Comparison of ENCODE assay signal across 8 cellular contexts in genomic region chr9:34701023-34701768, GRCh38. TPM values are rescaled to one million over a fixed set of nuclear protein-coding genes. Genes with fewer than 3 reads are reported as not detected.
DNase-seq lines count a peak whose midpoint lies in the region; ATAC-seq and TF ChIP-seq lines count a peak whose summit lies in the region.

No MANE protein-coding gene starts in this region.

- H3K36me3 Mint-ChIP-seq in natural killer cell treated with Interleukin-12 subunit alpha and Interleukin-12 subunit beta and Interleukin-15 and Interleukin-18, amount 100 ng/mL, for 72 hours, result no peaks in the 10 kb centered on the region
- no peaks in the 10 kb centered on the region for H3K36me3 Mint-ChIP-seq in stimulated activated memory B cell treated with anti-CD40 and anti-IgM and Interleukin-4, amounts not matched to agents 10 μg/mL and 1 μg/mL and 100 μg/mL, for 72 hours

- no peaks in the 10 kb centered on the region for H3K36me3 ChIP-seq in Peyer's patch

- TF ChIP-seq CTCF in Peyer's patch (IDR thresholded peaks at IDR 0.05) (peak; percentile 59 to 89 (median 84)), fibroblast of villous mesenchyme (IDR thresholded peaks at IDR 0.05; ENCODE audit: insufficient read depth, low read depth, low read length) (peak; percentile 79)

- H3K27ac Mint-ChIP-seq in natural killer cell treated with Interleukin-12 subunit alpha and Interleukin-12 subunit beta and Interleukin-15 and Interleukin-18, amount 100 ng/mL, for 72 hours, result no peak overlapping the region
- no peak overlapping the region for H3K27ac Mint-ChIP-seq in stimulated activated memory B cell treated with anti-CD40 and anti-IgM and Interleukin-4, amounts not matched to agents 10 μg/mL and 1 μg/mL and 100 μg/mL, for 72 hours

- peak; percentile 90 to 91 for ATAC-seq in natural killer cell treated with Interleukin-12 subunit alpha and Interleukin-12 subunit beta and Interleukin-15 and Interleukin-18, amount 100 ng/mL, for 72 hours
- ATAC-seq in stimulated activated memory B cell treated with anti-CD40 and anti-IgM and Interleukin-4, amounts not matched to agents 10 μg/mL and 1 μg/mL and 100 μg/mL, for 72 hours, result peak; percentile 84
- ATAC-seq in HG03469 (IDR thresholded peaks at IDR 0.05; ENCODE audit: unreplicated experiment), result no peak

- H3K4me1 ChIP-seq in Peyer's patch, result no peaks in the 10 kb centered on the region

- in situ Hi-C loops in G401 (cut with HindIII; ENCODE audit: low sequenced_read_pairs), result no loop called here

- H3K27me3 Mint-ChIP-seq in natural killer cell treated with Interleukin-12 subunit alpha and Interleukin-12 subunit beta and Interleukin-15 and Interleukin-18, amount 100 ng/mL, for 72 hours, result peaks cover 13 to 16% of the 10 kb centered on the region in 2 donors
- peaks cover 16% of the 10 kb centered on the region for H3K27me3 Mint-ChIP-seq in stimulated activated memory B cell treated with anti-CD40 and anti-IgM and Interleukin-4, amounts not matched to agents 10 μg/mL and 1 μg/mL and 100 μg/mL, for 72 hours

- H3K4me3 Mint-ChIP-seq in natural killer cell treated with Interleukin-12 subunit alpha and Interleukin-12 subunit beta and Interleukin-15 and Interleukin-18, amount 100 ng/mL, for 72 hours, result peak overlapping the region; percentile 77
- peak overlapping the region; percentile 72 for H3K4me3 Mint-ChIP-seq in stimulated activated memory B cell treated with anti-CD40 and anti-IgM and Interleukin-4, amounts not matched to agents 10 μg/mL and 1 μg/mL and 100 μg/mL, for 72 hours

- H3K4me1 Mint-ChIP-seq in natural killer cell treated with Interleukin-12 subunit alpha and Interleukin-12 subunit beta and Interleukin-15 and Interleukin-18, amount 100 ng/mL, for 72 hours (ENCODE audit: low read depth in 2 of 2), result peaks cover 0 to 9% of the 10 kb centered on the region in 2 donors
- peaks cover 7% of the 10 kb centered on the region for H3K4me1 Mint-ChIP-seq in stimulated activated memory B cell treated with anti-CD40 and anti-IgM and Interleukin-4, amounts not matched to agents 10 μg/mL and 1 μg/mL and 100 μg/mL, for 72 hours

- H3K4me3 ChIP-seq in Peyer's patch (peak overlapping the region; percentile 62 to 81 (median 65)), fibroblast of villous mesenchyme (ENCODE audit: low read depth, low read length) (peak overlapping the region; percentile 61)

- no peak for TF ChIP-seq POLR2A in Peyer's patch (IDR thresholded peaks at IDR 0.05)

- H3K9me3 Mint-ChIP-seq in natural killer cell treated with Interleukin-12 subunit alpha and Interleukin-12 subunit beta and Interleukin-15 and Interleukin-18, amount 100 ng/mL, for 72 hours, result no peaks in the 10 kb centered on the region
- no peaks in the 10 kb centered on the region for H3K9me3 Mint-ChIP-seq in stimulated activated memory B cell treated with anti-CD40 and anti-IgM and Interleukin-4, amounts not matched to agents 10 μg/mL and 1 μg/mL and 100 μg/mL, for 72 hours

- no peaks in the 10 kb centered on the region for H3K27me3 ChIP-seq in Peyer's patch

- H3K9me3 ChIP-seq in Peyer's patch, result no peaks in the 10 kb centered on the region

- DNase-seq in G401 (ENCODE audit: low spot score) (peak; percentile 74), HUDEP-2 (lab: John Stamatoyannopoulos, UW; ENCODE audit: unreplicated experiment in 76 of 76) (peak in 52 of 76 experiments; percentile 1 to 60 (median 34)), Peyer's patch (peak; percentile 75 to 87 (median 83)), fibroblast of villous mesenchyme (ENCODE audit: low read depth) (peak; percentile 48)
- peak; percentile 64 for DNase-seq in activated effector memory CD4-positive, alpha-beta T cell treated with Interleukin-2 at 50 U/mL for 16 hours
- DNase-seq in natural killer cell treated with Interleukin-12 subunit alpha and Interleukin-12 subunit beta and Interleukin-15 and Interleukin-18, amount 100 ng/mL, for 72 hours (ENCODE audit: low spot score), result peak; percentile 80

- peak overlapping the region; percentile 66 to 83 (median 72) for H3K27ac ChIP-seq in Peyer's patch

RNA-seq across cellular contexts. Expression of gene CCL21, which starts 8.7 kb away (rescaled TPM):
- total RNA-seq in G401 (2014; rRNA removed; shearing (Covaris generic)), result not detected in 2 replicates
- 10 to 100 TPM; 54.7 to 85.2 (median 70.3) TPM for total RNA-seq in Peyer's patch
- total RNA-seq in fibroblast of villous mesenchyme, result not detected in 2 replicates
- not detected for total RNA-seq in natural killer cell treated with Interleukin-12 subunit alpha and Interleukin-12 subunit beta and Interleukin-15 and Interleukin-18, amount 100 ng/mL, for 72 hours

RNA-seq across cellular contexts. Expression of gene CCL19, which starts 10.1 kb away (rescaled TPM):
- total RNA-seq in G401 (2014; rRNA removed; shearing (Covaris generic)), result not detected in 2 replicates
- total RNA-seq in Peyer's patch (not detected), fibroblast of villous mesenchyme (not detected in 2 replicates)
- not detected for total RNA-seq in natural killer cell treated with Interleukin-12 subunit alpha and Interleukin-12 subunit beta and Interleukin-15 and Interleukin-18, amount 100 ng/mL, for 72 hours

RNA-seq across cellular contexts. Expression of gene CCL27, which starts 38.7 kb away (rescaled TPM):
- total RNA-seq in G401 (2014; rRNA removed; shearing (Covaris generic)), result not detected in 2 replicates
- total RNA-seq in Peyer's patch (not detected), fibroblast of villous mesenchyme (not detected in 2 replicates)
- total RNA-seq in natural killer cell treated with Interleukin-12 subunit alpha and Interleukin-12 subunit beta and Interleukin-15 and Interleukin-18, amount 100 ng/mL, for 72 hours, result not detected

RNA-seq across cellular contexts. Expression of gene IL11RA, which starts 49.2 kb away (rescaled TPM):
- 6.9 and 9.8 TPM in 2 replicates for total RNA-seq in G401 (2014; rRNA removed; shearing (Covaris generic))
- total RNA-seq in Peyer's patch (10 to 100 TPM; 37.8 to 98.3 (median 58.0) TPM), fibroblast of villous mesenchyme (8.2 and 14.8 TPM in 2 replicates)
- total RNA-seq in natural killer cell treated with Interleukin-12 subunit alpha and Interleukin-12 subunit beta and Interleukin-15 and Interleukin-18, amount 100 ng/mL, for 72 hours, result 10 to 100 TPM in 1 of 2 donors, 1 to 10 TPM in 1; 6.8 to 16.8 TPM

RNA-seq across cellular contexts. Expression of gene GALT, which starts 54.7 kb away (rescaled TPM):
- 41.6 and 51.2 TPM in 2 replicates for total RNA-seq in G401 (2014; rRNA removed; shearing (Covaris generic))
- total RNA-seq in Peyer's patch, result 100 to 1,000 TPM; 111 to 310 (median 185) TPM
- total RNA-seq in fibroblast of villous mesenchyme, result 34.1 and 36.7 TPM in 2 replicates
- 10 to 100 TPM; 19.4 to 50.2 TPM for total RNA-seq in natural killer cell treated with Interleukin-12 subunit alpha and Interleukin-12 subunit beta and Interleukin-15 and Interleukin-18, amount 100 ng/mL, for 72 hours

Comparison
In these comparisons a context has a peak if more than half of its experiments do, and no peak if none do; other contexts are left out.
1. RNA of gene CCL21, which starts 8.7 kb away (total RNA-seq): 54.7 to 85.2 TPM in Peyer's patch; not detected in G401, not detected in fibroblast of villous mesenchyme and not detected in natural killer cell treated with Interleukin-12 subunit alpha and Interleukin-12 subunit beta and Interleukin-15 and Interleukin-18, amount 100 ng/mL, for 72 hours; every median in the first group is over 10 times any median in the second.
2. Peak in every context shown above with its lines, with median percentiles within 50 percentile points of each other: DNase-seq.